Comparison of ENCODE assay signal across 26 cellular contexts in the genomic region with DNA sequence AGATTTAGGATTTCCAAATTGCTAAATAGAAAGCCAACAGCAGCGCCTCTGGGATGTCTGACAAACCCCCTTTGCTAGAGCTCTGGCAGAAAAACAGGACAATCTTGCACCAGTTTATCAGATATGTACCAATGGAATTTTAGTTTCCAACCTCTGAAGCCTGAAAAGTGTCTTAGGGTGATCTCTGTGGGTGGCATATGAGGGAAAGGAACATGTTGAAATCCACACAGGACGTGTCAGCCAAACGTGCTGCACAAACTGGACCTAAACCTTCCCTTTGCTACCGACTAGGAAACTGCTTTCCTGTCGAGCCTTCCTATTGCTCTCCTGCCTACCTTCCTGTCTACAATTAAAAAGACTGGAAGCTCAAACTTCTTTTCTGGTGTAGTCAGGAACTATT. TPM values are rescaled to one million over a fixed set of nuclear protein-coding genes. Genes with fewer than 3 reads are reported as not detected.
"Had no signal": no experiment of that assay in that cellular context is flagged by ENCODE, and none has a peak within 500 bp of the region (broad histone marks: within the 10 kb centered on the region; RNA-seq: fewer than 3 reads in every experiment).

No MANE protein-coding gene starts in this region.

- H3K4me1 ChIP-seq: Peyer's patch, SJCRH30 had no signal

- H3K9me3 ChIP-seq: Peyer's patch, SJCRH30, SK-N-SH had no signal

- H3K27me3 ChIP-seq: Peyer's patch, SJCRH30 had no signal

- H3K27ac ChIP-seq: Peyer's patch, RWPE1, SJCRH30, WERI-Rb-1 had no signal

- H3K4me3 ChIP-seq: K562, Peyer's patch, SJCRH30 had no signal

- H3K9ac ChIP-seq: SK-N-SH had no signal

- ATAC-seq: activated CD4-positive, CD25-positive, alpha-beta regulatory T cell treated with anti-CD3 and anti-CD28 coated beads, Interleukin-2, amount 50 U/mL, for 24 hours; activated CD8-positive, alpha-beta memory T cell treated with anti-CD3 and anti-CD28 coated beads, Interleukin-2, amount 10 ng/mL, durations not matched to agents 7 days and 5 days; activated naive CD4-positive, alpha-beta T cell treated with anti-CD3 and anti-CD28 coated beads, Interleukin-2, amount 50 U/mL, for 72 hours; activated naive CD8-positive, alpha-beta T cell treated with anti-CD3 and anti-CD28 coated beads, Interleukin-2, amount 50 U/mL, for 24 hours; K562 had no signal

- H3K4me2 ChIP-seq: SK-N-SH had no signal

- H3K9me2 ChIP-seq: SK-N-SH had no signal

- H3K9me3 Mint-ChIP-seq: activated CD4-positive, alpha-beta T cell treated with anti-CD3 and anti-CD28 coated beads, Interleukin-2, amount 10 ng/mL, durations not matched to agents 24 days and 14 days; activated naive CD4-positive, alpha-beta T cell treated with anti-CD3 and anti-CD28 coated beads, Interleukin-2, amount 50 U/mL, for 72 hours; activated naive CD8-positive, alpha-beta T cell treated with anti-CD3 and anti-CD28 coated beads, Interleukin-2, amount 50 U/mL, for 24 hours; activated T-cell treated with anti-CD3 and anti-CD28 coated beads, Interleukin-2, amount 50 U/mL, for 24 hours; activated T-helper 1 cell treated with anti-CD3 and anti-CD28 coated beads, Interleukin-12 subunit alpha, Interleukin-12 subunit beta, Interleukin-2, Interleukin-4 antibody, amounts not matched to agents 30 ng/mL and 10 ng/mL and 1 ng/mL, durations not matched to agents 14 hours and 24 hours and 36 hours had no signal

- H3K4me1 Mint-ChIP-seq: activated CD4-positive, alpha-beta T cell treated with anti-CD3 and anti-CD28 coated beads, Interleukin-2, amount 10 ng/mL, durations not matched to agents 24 days and 14 days; activated CD8-positive, alpha-beta memory T cell treated with anti-CD3 and anti-CD28 coated beads, Interleukin-2, amount 10 ng/mL, durations not matched to agents 7 days and 5 days; activated naive CD8-positive, alpha-beta T cell treated with anti-CD3 and anti-CD28 coated beads, Interleukin-2, amount 50 U/mL, for 24 hours had no signal

- DNase-seq: activated CD4-positive, alpha-beta T cell treated with anti-CD3 and anti-CD28 coated beads, Interleukin-2, amount 10 ng/mL, durations not matched to agents 24 days and 14 days; activated CD4-positive, alpha-beta T cell treated with anti-CD3 and anti-CD28 coated beads, Interleukin-2, amount 50 U/mL, for 48 hours; activated CD8-positive, alpha-beta memory T cell treated with anti-CD3 and anti-CD28 coated beads, Interleukin-2, amount 10 ng/mL, durations not matched to agents 7 days and 5 days; activated effector memory CD4-positive, alpha-beta T cell treated with Interleukin-2 at 50 U/mL for 16 hours; activated naive CD4-positive, alpha-beta T cell; activated naive CD8-positive, alpha-beta T cell treated with anti-CD3 and anti-CD28 coated beads, Interleukin-2, amount 50 U/mL, for 24 hours; activated T-cell treated with anti-CD3 and anti-CD28 coated beads, Interleukin-2, amount 50 U/mL, for 24 hours; amygdala; Karpas-422; NCI-H1105 treated with DMSO at 0.1 percent for 48 hours; NCI-H1436 treated with DMSO at 0.1 percent for 48 hours; NCI-H187; NCI-H2081; NCI-H510A treated with DMSO at 0.1 percent for 48 hours; NCI-H69; Peyer's patch; Right ventricle myocardium superior; SJCRH30; SK-N-SH; T-helper 1 cell; WERI-Rb-1 had no signal

- H3K36me3 Mint-ChIP-seq: activated CD8-positive, alpha-beta memory T cell treated with anti-CD3 and anti-CD28 coated beads, Interleukin-2, amount 10 ng/mL, durations not matched to agents 7 days and 5 days; activated naive CD4-positive, alpha-beta T cell treated with anti-CD3 and anti-CD28 coated beads, Interleukin-2, amount 50 U/mL, for 72 hours had no signal

- H3K4me3 Mint-ChIP-seq: activated CD4-positive, alpha-beta T cell treated with anti-CD3 and anti-CD28 coated beads, Interleukin-2, amount 10 ng/mL, durations not matched to agents 24 days and 14 days; activated CD8-positive, alpha-beta memory T cell treated with anti-CD3 and anti-CD28 coated beads, Interleukin-2, amount 10 ng/mL, durations not matched to agents 7 days and 5 days; activated naive CD8-positive, alpha-beta T cell treated with anti-CD3 and anti-CD28 coated beads, Interleukin-2, amount 50 U/mL, for 24 hours; activated T-cell treated with anti-CD3 and anti-CD28 coated beads, Interleukin-2, amount 50 U/mL, for 24 hours; activated T-helper 1 cell treated with anti-CD3 and anti-CD28 coated beads, Interleukin-12 subunit alpha, Interleukin-12 subunit beta, Interleukin-2, Interleukin-4 antibody, amounts not matched to agents 30 ng/mL and 10 ng/mL and 1 ng/mL, durations not matched to agents 14 hours and 24 hours and 36 hours had no signal

- H3K27ac Mint-ChIP-seq: activated CD4-positive, alpha-beta T cell treated with anti-CD3 and anti-CD28 coated beads, Interleukin-2, amount 10 ng/mL, durations not matched to agents 24 days and 14 days; activated CD8-positive, alpha-beta memory T cell treated with anti-CD3 and anti-CD28 coated beads, Interleukin-2, amount 10 ng/mL, durations not matched to agents 7 days and 5 days; activated naive CD8-positive, alpha-beta T cell treated with anti-CD3 and anti-CD28 coated beads, Interleukin-2, amount 50 U/mL, for 24 hours; activated T-cell treated with anti-CD3 and anti-CD28 coated beads, Interleukin-2, amount 50 U/mL, for 24 hours; activated T-helper 1 cell treated with anti-CD3 and anti-CD28 coated beads, Interleukin-12 subunit alpha, Interleukin-12 subunit beta, Interleukin-2, Interleukin-4 antibody, amounts not matched to agents 30 ng/mL and 10 ng/mL and 1 ng/mL, durations not matched to agents 14 hours and 24 hours and 36 hours had no signal

- H3K27me3 Mint-ChIP-seq: activated CD4-positive, alpha-beta T cell treated with anti-CD3 and anti-CD28 coated beads, Interleukin-2, amount 10 ng/mL, durations not matched to agents 24 days and 14 days; activated CD8-positive, alpha-beta memory T cell treated with anti-CD3 and anti-CD28 coated beads, Interleukin-2, amount 10 ng/mL, durations not matched to agents 7 days and 5 days; activated naive CD8-positive, alpha-beta T cell treated with anti-CD3 and anti-CD28 coated beads, Interleukin-2, amount 50 U/mL, for 24 hours; activated T-cell treated with anti-CD3 and anti-CD28 coated beads, Interleukin-2, amount 50 U/mL, for 24 hours had no signal

- H3K36me3 ChIP-seq: Peyer's patch, SJCRH30, WERI-Rb-1 had no signal

RNA-seq across cellular contexts. Expression of gene REELD1, which starts 53.5 kb away (rescaled TPM):
- total RNA-seq: activated CD4-positive, alpha-beta T cell treated with anti-CD3 and anti-CD28 coated beads, Interleukin-2, amount 10 ng/mL, durations not matched to agents 24 days and 14 days; activated T-helper 1 cell treated with anti-CD3 and anti-CD28 coated beads, Interleukin-12 subunit alpha, Interleukin-12 subunit beta, Interleukin-2, Interleukin-4 antibody, amounts not matched to agents 30 ng/mL and 10 ng/mL and 1 ng/mL, durations not matched to agents 14 hours and 24 hours and 36 hours; K562; Right ventricle myocardium superior; SJCRH30 had no signal
- polyA plus RNA-seq: K562, SK-N-SH had no signal
